10 cellular contexts compared by ENCODE assay signal in the genomic region with DNA sequence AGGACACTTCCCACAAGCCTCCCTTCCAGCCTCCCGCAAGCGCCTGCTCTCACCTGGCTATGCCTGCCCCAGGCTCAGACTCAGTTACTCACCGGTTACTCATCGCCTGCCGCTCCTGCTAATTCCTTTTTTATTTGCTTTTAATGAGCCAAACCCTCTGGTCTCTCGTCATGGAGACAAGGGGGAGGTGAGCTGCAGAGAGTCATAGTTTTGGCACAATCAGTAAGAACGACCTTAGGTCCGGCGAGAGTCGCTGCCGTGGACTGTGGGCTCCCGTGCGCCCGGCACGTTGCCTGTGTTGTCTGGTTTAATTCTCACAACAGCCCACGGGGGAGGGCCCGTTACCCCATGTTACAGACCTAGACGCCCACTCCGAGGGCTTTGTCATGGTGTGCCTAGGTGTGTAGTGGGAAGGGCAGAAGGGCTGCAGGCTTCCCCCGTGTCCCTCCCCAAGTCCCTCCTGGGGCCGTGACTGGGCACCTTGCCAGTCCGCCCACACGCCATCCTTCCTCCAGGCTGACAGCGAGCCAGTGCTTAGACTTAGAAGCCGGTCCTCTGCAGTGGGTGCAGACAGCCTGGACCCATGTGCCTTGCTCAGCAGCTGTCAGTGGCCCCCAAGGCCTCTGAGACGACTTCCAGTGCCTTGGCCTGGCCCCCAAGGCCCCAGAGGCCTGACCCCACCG. TPM values are rescaled to one million over a fixed set of nuclear protein-coding genes. Genes with fewer than 3 reads are reported as not detected.
DNase-seq lines count a peak whose midpoint lies in the region; ATAC-seq and TF ChIP-seq lines count a peak whose summit lies in the region.
"Had no signal": no experiment of that assay in that cellular context is flagged by ENCODE, and none has a peak within 500 bp of the region (broad histone marks: within the 10 kb centered on the region; RNA-seq: fewer than 3 reads in every experiment).

No MANE protein-coding gene starts in this region.

- H3K9me3 ChIP-seq in BLaER1 treated with 17β-estradiol and CSF1 and Interleukin-3, amounts not matched to agents 10 nM and 100 nM (replicated peaks in 1 of 11): peaks cover 0 to 12% (median 4%) of the 10 kb centered on the region in 11 experiments; a peak in 6 of 22 replicates
- H3K9me3 ChIP-seq in IMR-90 (ENCODE audit: control insufficient read depth, insufficient read depth, low read length): peaks cover 2% of the 10 kb centered on the region; the same call in 1 of the 2 replicates

- H2BK5ac ChIP-seq in IMR-90 (ENCODE audit: low read depth, low read length, poor library complexity, severe bottlenecking) (no peak overlapping the region), mesendoderm (ENCODE audit: low read length) (no peak overlapping the region)

- H2BK15ac ChIP-seq in IMR-90 (ENCODE audit: low read depth, low read length) (no peak overlapping the region), mesendoderm (replicated peaks; ENCODE audit: low read depth) (no peak overlapping the region)

- H3K4me1 ChIP-seq in BLaER1 treated with 17β-estradiol and CSF1 and Interleukin-3, amounts not matched to agents 10 nM and 100 nM: peaks cover 11 to 52% (median 46%) of the 10 kb centered on the region in 10 experiments
- H3K4me1 ChIP-seq in IMR-90 (ENCODE audit: control insufficient read depth, insufficient read depth, low read length) (peaks cover 10% of the 10 kb centered on the region), mesendoderm (ENCODE audit: control insufficient read depth, low read depth, low read length) (no peaks in the 10 kb centered on the region)

- POLR2A ChIA-PET in IMR-90 (lab: Charles Lee; ENCODE audit: unreplicated experiment): no interaction called here

- ATAC-seq in IMR-90 (ENCODE audit: low read depth) (peak; percentile 85), GM21717 (IDR thresholded peaks at IDR 0.05; ENCODE audit: unreplicated experiment) (no peak), GM18505 (IDR thresholded peaks at IDR 0.05; ENCODE audit: unreplicated experiment) (no peak)
- ATAC-seq: activated T-helper 17 cell treated with anti-CD3 and anti-CD28 coated beads, Interleukin-2, amount 50 U/mL, for 72 hours; GM12878 had no signal

- H4K20me1 ChIP-seq in BLaER1 treated with 17β-estradiol and CSF1 and Interleukin-3, amounts not matched to agents 10 nM and 100 nM: peaks cover 0 to 47% (median 10%) of the 10 kb centered on the region in 11 experiments; a peak in 8 of 22 replicates
- peaks cover 4% of the 10 kb centered on the region; the same call in 1 of the 2 replicates for H4K20me1 ChIP-seq in IMR-90 (ENCODE audit: insufficient read depth, low read length)

- peaks cover 13 to 44% (median 40%) of the 10 kb centered on the region in 11 experiments for H3K27me3 ChIP-seq in BLaER1 treated with 17β-estradiol and CSF1 and Interleukin-3, amounts not matched to agents 10 nM and 100 nM
- H3K27me3 ChIP-seq in IMR-90 (ENCODE audit: control insufficient read depth, insufficient read depth, low read length) (peaks cover 8% of the 10 kb centered on the region; the same call in 1 of the 2 replicates), brain microvascular endothelial cell (replicated peaks) (no peaks in the 10 kb centered on the region), mesendoderm (ENCODE audit: insufficient read depth, low read length, poor library complexity) (no peaks in the 10 kb centered on the region)

- H3K4me2 ChIP-seq in BLaER1 treated with 17β-estradiol and CSF1 and Interleukin-3, amounts not matched to agents 10 nM and 100 nM: peak overlapping the region; percentile 4 to 62 (median 53); a peak in 21 of 22 replicates
- peak overlapping the region; percentile 84 for H3K4me2 ChIP-seq in IMR-90 (ENCODE audit: low read depth, low read length)
- no peak overlapping the region for H3K4me2 ChIP-seq in mesendoderm (ENCODE audit: low read length)

- no peak for TF ChIP-seq CTCF in IMR-90 (conservative IDR thresholded peaks at IDR 0.05; ENCODE audit: low read depth, low read length)
- TF ChIP-seq CTCF in brain microvascular endothelial cell (IDR thresholded peaks at IDR 0.05; ENCODE audit: low read depth, low read length, missing control alignments): no peak

- no TSS peak for BruUV-seq in IMR-90 (replicated peaks; lab: Mats Ljungman, UMichigan)

- TF ChIP-seq POLR2A in IMR-90 (IDR thresholded peaks at IDR 0.05; ENCODE audit: low read depth, low read length) (no peak), GM18505 (IDR thresholded peaks at IDR 0.05; ENCODE audit: borderline replicate concordance, extremely low read depth, insufficient read depth, insufficient read length) (no peak)

- CTCF ChIA-PET in IMR-90 (lab: Yijun Ruan, JAX): no interaction called here

- no peak overlapping the region for H3K23ac ChIP-seq in IMR-90 (ENCODE audit: low read depth, low read length)
- no peak overlapping the region for H3K23ac ChIP-seq in mesendoderm (ENCODE audit: low read length)

- H2AK5ac ChIP-seq in IMR-90 (ENCODE audit: low read depth, low read length) (peak overlapping the region; percentile 21; the same call in 1 of the 2 replicates), mesendoderm (ENCODE audit: low read length) (no peak overlapping the region)

- H2AFZ ChIP-seq in IMR-90 (replicated peaks; ENCODE audit: low read length, poor library complexity): peak overlapping the region; percentile 80

- no peak for TF ChIP-seq RAD21 in IMR-90 (IDR thresholded peaks at IDR 0.05; ENCODE audit: low read length)

- no peak overlapping the region for H3K14ac ChIP-seq in IMR-90 (replicated peaks; ENCODE audit: low read depth, low read length)

- H4K5ac ChIP-seq in IMR-90 (ENCODE audit: low read depth, low read length): no peak overlapping the region
- H4K5ac ChIP-seq in mesendoderm (ENCODE audit: low read length): no peak overlapping the region

- dilution Hi-C loops in IMR-90 (cut with HindIII; ENCODE audit: low sequenced_read_pairs, unreplicated experiment): no loop called here

- intact Hi-C loops in IMR-90 (cut with micrococcal nuclease): no loop called here

- peak; percentile 91 for DNase-seq in IMR-90
- DNase-seq in brain microvascular endothelial cell: peak; percentile 67
- peak; percentile 43 for DNase-seq in mucosa of gallbladder (ENCODE audit: low spot score)
- no peak for DNase-seq in mesendoderm
- no peak for DNase-seq in SHP77 treated with DMSO at 0.1 percent for 48 hours (lab: John Stamatoyannopoulos, UW)

- peak overlapping the region; percentile 35; the same call in 1 of the 2 replicates for H2BK120ac ChIP-seq in IMR-90 (ENCODE audit: low read depth, low read length)
- H2BK120ac ChIP-seq in mesendoderm (ENCODE audit: low read depth, low read length): no peak overlapping the region

- no peaks in the 10 kb centered on the region for H3K36me3 ChIP-seq in BLaER1 treated with 17β-estradiol and CSF1 and Interleukin-3, amounts not matched to agents 10 nM and 100 nM
- H3K36me3 ChIP-seq in IMR-90 (ENCODE audit: control insufficient read depth, insufficient read depth, low read length): no peaks in the 10 kb centered on the region
- H3K36me3 ChIP-seq in brain microvascular endothelial cell (replicated peaks): no peaks in the 10 kb centered on the region
- no peaks in the 10 kb centered on the region for H3K36me3 ChIP-seq in mesendoderm (ENCODE audit: control insufficient read depth, insufficient read depth, low read length)

- no peak overlapping the region for H3K27ac ChIP-seq in BLaER1 treated with 17β-estradiol and CSF1 and Interleukin-3, amounts not matched to agents 10 nM and 100 nM
- H3K27ac ChIP-seq in IMR-90 (ENCODE audit: insufficient read depth, low read length) (no peak overlapping the region; the same call in 1 of the 2 replicates), brain microvascular endothelial cell (no peak overlapping the region), mesendoderm (ENCODE audit: low read depth, low read length) (no peak overlapping the region)

- WGBS in IMR-90 (ENCODE audit: extremely low coverage in 2 of 2, insufficient read length in 1 of 2), 2 experiments: 10% methylated on average over 11 of the region's 27 CpGs; no CpG with 5 or more reads in 1 of the 2 experiments
- WGBS in mesendoderm (ENCODE audit: extremely low coverage, insufficient coverage, low lambda C conversion rate): no CpG with 5 or more reads among the region's 27 CpGs

- H3K4me3 ChIP-seq in BLaER1 treated with 17β-estradiol and CSF1 and Interleukin-3, amounts not matched to agents 10 nM and 100 nM: no peak overlapping the region
- peak overlapping the region; percentile 1; the same call in 1 of the 2 replicates for H3K4me3 ChIP-seq in IMR-90 (ENCODE audit: insufficient read depth, low read depth, low read length)
- H3K4me3 ChIP-seq in brain microvascular endothelial cell (ENCODE audit: low read depth, low read length): peak overlapping the region; percentile 26
- no peak overlapping the region for H3K4me3 ChIP-seq in mesendoderm (ENCODE audit: low read length)
- H3K4me3 ChIP-seq: GM12878 had no signal

- no peak overlapping the region for H4K8ac ChIP-seq in IMR-90 (ENCODE audit: low read depth in 2 of 2, low read length in 2 of 2)
- no peak overlapping the region for H4K8ac ChIP-seq in mesendoderm (ENCODE audit: low read depth, low read length)

- H3K79me1 ChIP-seq in IMR-90 (ENCODE audit: low read depth in 1 of 2, low read length in 2 of 2) (no peaks in the 10 kb centered on the region), mesendoderm (ENCODE audit: low read length) (no peaks in the 10 kb centered on the region)

- no peak overlapping the region for H3K9ac ChIP-seq in BLaER1 treated with 17β-estradiol and CSF1 and Interleukin-3, amounts not matched to agents 10 nM and 100 nM
- H3K9ac ChIP-seq in IMR-90 (ENCODE audit: low read depth, low read length): no peak overlapping the region
- H3K9ac ChIP-seq in mesendoderm (ENCODE audit: low read length): no peak overlapping the region

- peak overlapping the region; percentile 42; the same call in 1 of the 2 replicates for H2BK20ac ChIP-seq in IMR-90 (ENCODE audit: low read depth, low read length)

- in situ Hi-C loops in IMR-90 (cut with MboI; ENCODE audit: low sequenced_read_pairs): no loop called here
- in situ Hi-C loops in brain microvascular endothelial cell (cut with HindIII; ENCODE audit: low pct_ligation_motif_present, low sequenced_read_pairs): no loop called here

- H3K56ac ChIP-seq in IMR-90 (ENCODE audit: extremely low read depth, insufficient read depth, low read length): no peak overlapping the region
- no peak overlapping the region for H3K56ac ChIP-seq in mesendoderm (ENCODE audit: low read length)

- H3K4ac ChIP-seq in IMR-90 (ENCODE audit: low read depth, low read length) (peak overlapping the region; percentile 37), mesendoderm (ENCODE audit: low read depth, low read length) (no peak overlapping the region)

- no peak overlapping the region for H4K91ac ChIP-seq in IMR-90 (ENCODE audit: insufficient read depth, low read depth, low read length)

- H3K9me1 ChIP-seq in IMR-90 (ENCODE audit: insufficient read depth, low read length): peaks cover 5% of the 10 kb centered on the region; the same call in 1 of the 2 replicates

- H2AK9ac ChIP-seq in IMR-90 (replicated peaks; ENCODE audit: low read depth, low read length, poor library complexity): peak overlapping the region; percentile 3

- H3K18ac ChIP-seq in IMR-90 (ENCODE audit: low read depth, low read length) (no peak overlapping the region), mesendoderm (ENCODE audit: low read length) (no peak overlapping the region)

- no peaks in the 10 kb centered on the region for H3K79me2 ChIP-seq in mesendoderm (ENCODE audit: control insufficient read depth, insufficient read depth, low read length)

RNA-seq across cellular contexts. Expression of a gene that starts 42.2 kb away (rescaled TPM):
- under 0.01 TPM in 2 replicates for total RNA-seq in IMR-90 (2012; rRNA removed)
- 0.15 and 0.16 TPM in 2 replicates for polyA plus RNA-seq in IMR-90 (2012; rRNA removed)
- polyA plus RNA-seq in IMR-90 (2012; cell fraction: cytosol; rRNA removed): 0.21 and 0.23 TPM in 2 replicates
- polyA plus RNA-seq in IMR-90 (2012; cell fraction: nucleus; rRNA removed; ENCODE audit: low replicate concordance): 0.10 and 0.15 TPM in 2 replicates
- 22.1 TPM for total RNA-seq in mucosa of gallbladder
- not detected for polyA plus RNA-seq in mesendoderm (2013, experiment 1 of 2)
- 0.03 TPM for polyA plus RNA-seq in mesendoderm (2013, experiment 2 of 2)
- total RNA-seq: activated T-helper 17 cell treated with anti-CD3 and anti-CD28 coated beads, Interleukin-2, amount 50 U/mL, for 72 hours; GM12878 had no signal

Comparison
In these comparisons a context has a peak if more than half of its experiments do, and no peak if none do; other contexts are left out.
1. H3K4me3 ChIP-seq: peak in IMR-90 (single experiment) and brain microvascular endothelial cell (single experiment); none in BLaER1 treated with 17β-estradiol and CSF1 and Interleukin-3, amounts not matched to agents 10 nM and 100 nM (0 of 10) and mesendoderm (single experiment).
2. DNase-seq: peak in IMR-90 (single experiment), brain microvascular endothelial cell (single experiment) and mucosa of gallbladder (single experiment); none in mesendoderm (single experiment) and SHP77 treated with DMSO at 0.1 percent for 48 hours (single experiment).
3. RNA of a gene that starts 42.2 kb away (total RNA-seq): 22.1 TPM in mucosa of gallbladder (single experiment); under 0.01 TPM in IMR-90; every median in the first group is over 10 times any median in the second.